ENCODE assay signal across 12 cellular contexts in the genomic region with DNA sequence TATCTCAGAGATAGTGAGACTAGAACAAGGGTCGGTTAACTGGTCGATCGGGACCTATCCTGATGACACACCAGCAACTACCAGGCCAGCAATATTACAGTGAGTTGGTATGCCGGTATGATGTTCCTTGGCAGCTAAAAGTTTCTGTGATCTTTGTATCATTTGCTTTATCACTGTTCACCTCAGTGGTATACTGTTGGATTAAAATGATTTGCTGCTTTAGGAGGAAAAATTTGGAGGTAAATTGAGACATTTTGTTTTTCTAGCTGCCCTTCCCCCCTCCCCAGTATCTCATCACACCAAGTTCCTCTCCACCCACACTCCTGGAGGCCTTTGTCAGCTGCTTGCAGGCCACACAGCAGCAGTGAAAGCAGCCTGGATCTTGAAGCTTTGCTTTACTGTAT. TPM values are rescaled to one million over a fixed set of nuclear protein-coding genes. Genes with fewer than 3 reads are reported as not detected.
DNase-seq lines count a peak whose midpoint lies in the region; ATAC-seq, FAIRE-seq and TF ChIP-seq lines count a peak whose summit lies in the region.
"Had no signal": no experiment of that assay in that cellular context is flagged by ENCODE, and none has a peak within 500 bp of the region (broad histone marks: within the 10 kb centered on the region; RNA-seq: fewer than 3 reads in every experiment).

No MANE protein-coding gene starts in this region.

- H3K4me1 ChIP-seq in HUES64 (ENCODE audit: insufficient read depth, low read length) (peaks cover 32% of the 10 kb centered on the region; the same call in 1 of the 2 replicates), GM12878 (ENCODE audit: control insufficient read depth, insufficient read depth, low read length) (no peaks in the 10 kb centered on the region)

- H3K36me3 ChIP-seq in HUES64 (ENCODE audit: insufficient read depth, low read length) (peaks cover 68% of the 10 kb centered on the region), GM12878 (ENCODE audit: control insufficient read depth in 2 of 2, insufficient read depth in 2 of 2, low read length in 1 of 2) (peaks cover 5 to 18% of the 10 kb centered on the region in 2 experiments)

- intact Hi-C loops in GM12878 (cut with micrococcal nuclease; ENCODE audit: unreplicated experiment): no loop called here

- no peak for TF ChIP-seq RAD21 in GM12878 (IDR thresholded peaks at IDR 0.05; ENCODE audit: insufficient read depth, low read depth, low read length)

- no peak for TF ChIP-seq CTCF in GM12878 (IDR thresholded peaks at IDR 0.05 in 2 of 3, conservative IDR thresholded peaks at IDR 0.05 in 1 of 3; ENCODE audit: control insufficient read depth in 2 of 3, extremely low read depth in 1 of 3, insufficient read depth in 1 of 3, low read depth in 3 of 3, low read length in 3 of 3)

- H3K9me3 ChIP-seq in HUES64 (ENCODE audit: insufficient read depth, low read depth, low read length) (no peaks in the 10 kb centered on the region), GM12878 (replicated peaks; ENCODE audit: control insufficient read depth, insufficient read depth, low read length) (no peaks in the 10 kb centered on the region)

- H3K4me1 Mint-ChIP-seq in stimulated activated memory B cell treated with anti-CD40 and anti-IgM and Interleukin-4, amounts not matched to agents 10 μg/mL and 1 μg/mL and 100 μg/mL, for 72 hours: peaks cover 11% of the 10 kb centered on the region

- no peaks in the 10 kb centered on the region for H3K27me3 ChIP-seq in HUES64 (ENCODE audit: insufficient read depth, low read length)
- no peaks in the 10 kb centered on the region for H3K27me3 ChIP-seq in GM12878 (replicated peaks in 1 of 2; ENCODE audit: control insufficient read depth in 2 of 2, insufficient read depth in 2 of 2, low read length in 1 of 2)

- TF ChIP-seq POLR2A in GM12878 (IDR thresholded peaks at IDR 0.05; ENCODE audit: low read depth, low read length): 0 out of 2 replicates have a peak, but pooled peaks have one; percentile 43

- RAD21 ChIA-PET in GM12878 (lab: Charles Lee; ENCODE audit: unreplicated experiment): interaction anchor here (1.1 to 1.6 kb wide), 4 partner anchors 9 to 60 kb away, joined by 3 to 6 read pairs (median 4); a partner anchor contains a TSS

- H3K4me3 ChIP-seq in HUES64 (ENCODE audit: low read length): no peak overlapping the region
- H3K4me3 ChIP-seq in GM12878: no peak overlapping the region

- H3K27ac Mint-ChIP-seq in stimulated activated memory B cell treated with anti-CD40 and anti-IgM and Interleukin-4, amounts not matched to agents 10 μg/mL and 1 μg/mL and 100 μg/mL, for 72 hours: peak overlapping the region; percentile 42

- no peak overlapping the region for H2AFZ ChIP-seq in GM12878 (ENCODE audit: control insufficient read depth, low read depth, low read length)

- SMC1A ChIA-PET in GM12878 (lab: Charles Lee; ENCODE audit: uncharacterized antibody, unreplicated experiment): interaction anchor here (1.1 to 3.1 kb wide), 3 partner anchors 9 to 282 kb away, joined by 3 to 14 read pairs (median 8); no protein-coding TSS in a partner anchor

- H3K27ac ChIP-seq in HUES64 (ENCODE audit: low read depth, low read length) (0 out of 2 replicates have a peak overlapping the region, but pooled peaks have one; percentile 1), GM12878 (ENCODE audit: control insufficient read depth, insufficient read depth) (no peak overlapping the region)

- H3K27me3 Mint-ChIP-seq in stimulated activated memory B cell treated with anti-CD40 and anti-IgM and Interleukin-4, amounts not matched to agents 10 μg/mL and 1 μg/mL and 100 μg/mL, for 72 hours: no peaks in the 10 kb centered on the region

- DNase-seq in GM12878 (ENCODE audit: low read depth, low spot score): no peak
- no peak for DNase-seq in left lobe of liver (ENCODE audit: low spot score)
- no peak for DNase-seq in stimulated activated naive CD4-positive, alpha-beta T cell treated with Interleukin-2 at 50 U/mL for 16 hours (lab: John Stamatoyannopoulos, UW)
- no peak for DNase-seq in Kasumi-1 (lab: John Stamatoyannopoulos, UW)
- no peak for DNase-seq in nucleus accumbens (lab: John Stamatoyannopoulos, UW)
- DNase-seq: activated CD4-positive, alpha-beta T cell treated with anti-CD3 and anti-CD28 coated beads, Interleukin-2, amount 50 U/mL, for 1 hour; caudate nucleus; NCI-H2081 treated with DMSO at 0.1 percent for 48 hours; SHP77 treated with DMSO at 0.1 percent for 48 hours had no signal

- H3K4me2 ChIP-seq in GM12878 (ENCODE audit: control insufficient read depth, insufficient read depth): no peak overlapping the region

- BruUV-seq in GM12878 (replicated peaks; lab: Mats Ljungman, UMichigan): no TSS peak

- no peaks in the 10 kb centered on the region for H3K79me2 ChIP-seq in GM12878 (ENCODE audit: control insufficient read depth, insufficient read depth, low read length)

- peaks cover 5% of the 10 kb centered on the region for H3K36me3 Mint-ChIP-seq in stimulated activated memory B cell treated with anti-CD40 and anti-IgM and Interleukin-4, amounts not matched to agents 10 μg/mL and 1 μg/mL and 100 μg/mL, for 72 hours

- H4K20me1 ChIP-seq in GM12878 (ENCODE audit: control insufficient read depth, insufficient read depth): no peaks in the 10 kb centered on the region

- no peak for FAIRE-seq in GM12878 (lab: Jason Lieb, UNC)

- 95% methylated on average over 4 of the region's 4 CpGs for WGBS in HUES64
- 100% methylated on average over 4 of the region's 4 CpGs for WGBS in GM12878 (ENCODE audit: insufficient coverage, insufficient replicate concordance, low lambda C conversion rate, missing lambda C conversion rate)

- no peaks in the 10 kb centered on the region for H3K9me3 Mint-ChIP-seq in stimulated activated memory B cell treated with anti-CD40 and anti-IgM and Interleukin-4, amounts not matched to agents 10 μg/mL and 1 μg/mL and 100 μg/mL, for 72 hours

- CTCF ChIA-PET in GM12878 (lab: Yijun Ruan, JAX): interaction anchor here (1.1 to 5.1 kb wide), 4 partner anchors 10 to 63 kb away, joined by 4 to 44 read pairs (median 8); no protein-coding TSS in a partner anchor

- no peak for TF ChIP-seq EP300 in GM12878 (IDR thresholded peaks at IDR 0.05; ENCODE audit: borderline replicate concordance in 1 of 2, control insufficient read depth in 1 of 2, low read depth in 2 of 2, low read length in 2 of 2)

- ATAC-seq in GM12878 (no peak), left lobe of liver (peak; percentile 21), HG03196 (IDR thresholded peaks at IDR 0.05; ENCODE audit: unreplicated experiment) (no peak)
- no peak for ATAC-seq in stimulated activated memory B cell treated with anti-CD40 and anti-IgM and Interleukin-4, amounts not matched to agents 10 μg/mL and 1 μg/mL and 100 μg/mL, for 72 hours

- POLR2A ChIA-PET in GM12878 (lab: Charles Lee): interaction anchor here (1.5 to 1.7 kb wide), 2 partner anchors 9 to 11 kb away, joined by 3 to 5 read pairs; no protein-coding TSS in a partner anchor

- no peak overlapping the region for H3K4me3 Mint-ChIP-seq in stimulated activated memory B cell treated with anti-CD40 and anti-IgM and Interleukin-4, amounts not matched to agents 10 μg/mL and 1 μg/mL and 100 μg/mL, for 72 hours

- in situ Hi-C loops in GM12878 (cut with MboI): no loop called here

- H3K9ac ChIP-seq in HUES64 (ENCODE audit: low read depth, low read length) (no peak overlapping the region), GM12878 (ENCODE audit: control insufficient read depth, insufficient read depth, low read length) (no peak overlapping the region)

RNA-seq across cellular contexts. Expression of a gene that starts 6.9 kb away (rescaled TPM):
- polyA plus RNA-seq in HUES64 (2013, experiment 1 of 2): 8.8 TPM
- polyA plus RNA-seq in HUES64 (2013, experiment 2 of 2): 10.9 TPM
- 135 and 149 TPM in 2 replicates for total RNA-seq in GM12878 (2013; cell fraction: nucleolus; rRNA removed)
- total RNA-seq in GM12878 (2014; rRNA removed): 9.1 and 11.6 TPM in 2 replicates
- 8.4 and 9.0 TPM in 2 replicates for total RNA-seq in GM12878 (2014; rRNA removed; fragmentation: Illumina TruSeq; extraction: Trizol)
- 20.7 and 23.9 TPM in 2 replicates for total RNA-seq in GM12878 (2021)
- polyA plus RNA-seq in GM12878 (2011; ENCODE audit: low read depth): 13.0 TPM
- polyA plus RNA-seq in GM12878 (2011; rRNA removed): 9.5 and 20.7 TPM in 2 replicates
- 17.4 and 19.1 TPM in 2 replicates for polyA plus RNA-seq in GM12878 (2011; cell fraction: cytosol; rRNA removed)
- polyA plus RNA-seq in GM12878 (2011; cell fraction: nucleus; rRNA removed): 132 and 186 TPM in 2 replicates
- polyA plus RNA-seq in GM12878 (2012): 23.5 and 23.6 TPM in 2 replicates
- polyA plus RNA-seq in GM12878 (2014; fragmentation: Illumina TruSeq; extraction: Trizol): 12.7 and 16.3 TPM in 2 replicates
- polyA plus RNA-seq in GM12878 (2014; fragmentation: Nextera tagmentation; extraction: Ambion mirVana): 1 to 10 TPM; 4.9 to 5.7 TPM
- polyA plus RNA-seq in GM12878 (2014; rRNA removed): 16.5 and 19.3 TPM in 2 replicates
- 1 to 10 TPM; 5.4 to 6.8 TPM for polyA plus RNA-seq in GM12878 (2016; fragmentation: Nextera tagmentation; extraction: Ambion mirVana)
- 30.9 and 35.5 TPM in 2 replicates for polyA minus RNA-seq in GM12878 (2011; rRNA and poly(A)+ RNA removed)
- 8.3 and 11.5 TPM in 2 replicates for polyA minus RNA-seq in GM12878 (2011; cell fraction: cytosol; rRNA and poly(A)+ RNA removed)
- 54.3 and 61.1 TPM in 2 replicates for polyA minus RNA-seq in GM12878 (2011; cell fraction: nucleus; rRNA and poly(A)+ RNA removed)
- 56.6 TPM for total RNA-seq in left lobe of liver

RNA-seq across cellular contexts. Expression of a gene that starts 27.5 kb away (rescaled TPM):
- 181 TPM for polyA plus RNA-seq in HUES64 (2013, experiment 1 of 2)
- 168 TPM for polyA plus RNA-seq in HUES64 (2013, experiment 2 of 2)
- total RNA-seq in GM12878 (2013; cell fraction: nucleolus; rRNA removed): 17.4 and 21.3 TPM in 2 replicates
- total RNA-seq in GM12878 (2014; rRNA removed): 1.9 and 2.0 TPM in 2 replicates
- 1.5 and 1.6 TPM in 2 replicates for total RNA-seq in GM12878 (2014; rRNA removed; fragmentation: Illumina TruSeq; extraction: Trizol)
- 3.9 and 4.6 TPM in 2 replicates for total RNA-seq in GM12878 (2021)
- polyA plus RNA-seq in GM12878 (2011; ENCODE audit: low read depth): 2.9 TPM
- 3.5 and 3.9 TPM in 2 replicates for polyA plus RNA-seq in GM12878 (2011; rRNA removed)
- polyA plus RNA-seq in GM12878 (2011; cell fraction: cytosol; rRNA removed): 1.2 and 1.9 TPM in 2 replicates
- polyA plus RNA-seq in GM12878 (2011; cell fraction: nucleus; rRNA removed): 36.5 and 46.4 TPM in 2 replicates
- 4.4 and 6.2 TPM in 2 replicates for polyA plus RNA-seq in GM12878 (2012)
- polyA plus RNA-seq in GM12878 (2014; fragmentation: Illumina TruSeq; extraction: Trizol): 1.9 and 4.8 TPM in 2 replicates
- 1 to 10 TPM in 1 of 2 experiments, under 1 TPM in 1; 0.26 to 1.0 TPM for polyA plus RNA-seq in GM12878 (2014; fragmentation: Nextera tagmentation; extraction: Ambion mirVana)
- polyA plus RNA-seq in GM12878 (2014; rRNA removed): 3.6 and 4.0 TPM in 2 replicates
- polyA plus RNA-seq in GM12878 (2016; fragmentation: Nextera tagmentation; extraction: Ambion mirVana): 1 to 10 TPM in 1 of 2 experiments, under 1 TPM in 1; 0.68 to 1.2 TPM
- 1.3 and 1.5 TPM in 2 replicates for polyA minus RNA-seq in GM12878 (2011; rRNA and poly(A)+ RNA removed)
- 1.3 TPM in 1 of 2 replicates, not detected in the other for polyA minus RNA-seq in GM12878 (2011; cell fraction: cytosol; rRNA and poly(A)+ RNA removed)
- polyA minus RNA-seq in GM12878 (2011; cell fraction: nucleus; rRNA and poly(A)+ RNA removed): 3.6 and 4.8 TPM in 2 replicates
- total RNA-seq in left lobe of liver: 67.3 TPM

RNA-seq across cellular contexts. Expression of a gene that starts 27.6 kb away (rescaled TPM):
- polyA plus RNA-seq in HUES64 (2013, experiment 1 of 2): 73.1 TPM
- 76.4 TPM for polyA plus RNA-seq in HUES64 (2013, experiment 2 of 2)
- total RNA-seq in GM12878 (2013; cell fraction: nucleolus; rRNA removed): 53.3 and 53.4 TPM in 2 replicates
- total RNA-seq in GM12878 (2014; rRNA removed): 47.5 and 62.2 TPM in 2 replicates
- total RNA-seq in GM12878 (2014; rRNA removed; fragmentation: Illumina TruSeq; extraction: Trizol): 47.8 and 48.3 TPM in 2 replicates
- 49.3 and 49.6 TPM in 2 replicates for total RNA-seq in GM12878 (2021)
- polyA plus RNA-seq in GM12878 (2011; ENCODE audit: low read depth): 12.1 TPM
- polyA plus RNA-seq in GM12878 (2011; rRNA removed): 32.1 and 36.1 TPM in 2 replicates
- polyA plus RNA-seq in GM12878 (2011; cell fraction: cytosol; rRNA removed): 21.8 and 26.0 TPM in 2 replicates
- polyA plus RNA-seq in GM12878 (2011; cell fraction: nucleus; rRNA removed): 13.0 and 16.1 TPM in 2 replicates
- 16.4 and 16.8 TPM in 2 replicates for polyA plus RNA-seq in GM12878 (2012)
- 25.5 and 32.2 TPM in 2 replicates for polyA plus RNA-seq in GM12878 (2014; fragmentation: Illumina TruSeq; extraction: Trizol)
- 10 to 100 TPM; 17.6 to 64.8 TPM for polyA plus RNA-seq in GM12878 (2014; fragmentation: Nextera tagmentation; extraction: Ambion mirVana)
- 19.2 and 22.0 TPM in 2 replicates for polyA plus RNA-seq in GM12878 (2014; rRNA removed)
- 10 to 100 TPM; 51.1 to 53.2 TPM for polyA plus RNA-seq in GM12878 (2016; fragmentation: Nextera tagmentation; extraction: Ambion mirVana)
- 76.4 and 83.2 TPM in 2 replicates for polyA minus RNA-seq in GM12878 (2011; rRNA and poly(A)+ RNA removed)
- polyA minus RNA-seq in GM12878 (2011; cell fraction: cytosol; rRNA and poly(A)+ RNA removed): 21.2 and 28.9 TPM in 2 replicates
- 11.7 and 18.3 TPM in 2 replicates for polyA minus RNA-seq in GM12878 (2011; cell fraction: nucleus; rRNA and poly(A)+ RNA removed)
- total RNA-seq in left lobe of liver: 23.5 TPM
